Comparison of ENCODE assay signal across 27 cellular contexts in the genomic region with DNA sequence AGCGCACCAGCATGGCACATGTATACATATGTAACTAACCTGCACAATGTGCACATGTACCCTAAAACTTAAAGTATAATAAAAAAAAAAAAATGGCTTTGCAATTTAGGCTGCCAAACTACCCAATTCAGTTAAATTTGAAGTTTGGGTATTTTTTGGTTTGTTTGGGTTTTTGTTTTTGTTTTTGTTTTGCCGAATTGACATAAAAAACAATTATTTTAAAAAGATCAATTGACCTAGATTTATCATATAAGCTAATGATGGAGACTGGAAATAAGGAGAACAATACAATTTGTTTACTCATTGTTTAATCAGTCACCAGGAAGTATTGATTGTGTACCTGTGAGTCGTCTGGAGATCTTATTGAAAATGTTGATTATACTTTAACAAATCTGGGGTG.
"Had no signal": no experiment of that assay in that cellular context is flagged by ENCODE, and none has a peak within 500 bp of the region (broad histone marks: within the 10 kb centered on the region; RNA-seq: fewer than 3 reads in every experiment).

No MANE protein-coding gene starts in this region.

- DNase-seq: dermis blood vessel endothelial cell; dorsolateral prefrontal cortex; effector CD4-positive, alpha-beta T cell; effector memory CD4-positive, alpha-beta T cell; erythroblast; esophagus squamous epithelium; foreskin fibroblast; foreskin melanocyte; gastrocnemius medialis; glutamatergic neuron; head of caudate nucleus; heart right ventricle; hippocampal formation; left cardiac atrium; left lung; left ventricle myocardium superior; lower lobe of right lung; mesenchymal stem cell; mucosa of descending colon; naive B cell had no signal

- H3K4me3 ChIP-seq: coronary artery, dorsolateral prefrontal cortex, esophagus squamous epithelium, gastrocnemius medialis, heart right ventricle, left lung, lower lobe of right lung, mucosa of descending colon had no signal

- ATAC-seq: esophagus mucosa, gastrocnemius medialis, heart right ventricle, left cardiac atrium, left lung, left ventricle myocardium superior, lower lobe of right lung, mucosa of descending colon had no signal

- H3K27me3 ChIP-seq: dorsolateral prefrontal cortex, esophagus squamous epithelium, gastrocnemius medialis, heart right ventricle, left lung had no signal

- H3K27me3 Mint-ChIP-seq: naive B cell had no signal

- FAIRE-seq: colon, islet of Langerhans, keratinocyte had no signal

- H3K4me1 ChIP-seq: esophagus squamous epithelium, gastrocnemius medialis, heart right ventricle, left lung, lower lobe of right lung had no signal

- H3K27ac ChIP-seq: coronary artery, dorsolateral prefrontal cortex, epithelial cell of prostate, esophagus squamous epithelium, gastrocnemius medialis, heart right ventricle, left lung, lower lobe of right lung had no signal

- H3K4me1 Mint-ChIP-seq: naive B cell had no signal

- H3K4me3 Mint-ChIP-seq: mesothelial cell of epicardium, naive B cell had no signal

- H3K27ac Mint-ChIP-seq: mesothelial cell of epicardium, naive B cell had no signal

- H3K9me3 ChIP-seq: esophagus squamous epithelium, gastrocnemius medialis, heart right ventricle, left lung, lower lobe of right lung, mucosa of descending colon had no signal
